1 cellular context compared by ENCODE assay signal in genomic region chr11:11312738-11313137, GRCh38.
TF ChIP-seq lines count a peak whose summit lies in the region.

No MANE protein-coding gene starts in this region.

TF ChIP-seq in HCT116, 20 proteins besides CTCF, POLR2A, EP300 and RAD21 (continued from another document):
- TF ChIP-seq ZBTB33 (IDR thresholded peaks at IDR 0.05; ENCODE audit: extremely low read depth, insufficient replicate concordance, low read length) (no peak), EZH2phosphoT487 (IDR thresholded peaks at IDR 0.05; ENCODE audit: borderline replicate concordance) (no peak), ELF1 (IDR thresholded peaks at IDR 0.05; ENCODE audit: borderline replicate concordance, low read depth) (no peak), TCF7L2 (IDR thresholded peaks at IDR 0.05; ENCODE audit: borderline replicate concordance, extremely low read depth, insufficient read depth, insufficient read length) (no peak)
TF ChIP-seq in HCT116: peak in this region for 0.
